In the genomic region with DNA sequence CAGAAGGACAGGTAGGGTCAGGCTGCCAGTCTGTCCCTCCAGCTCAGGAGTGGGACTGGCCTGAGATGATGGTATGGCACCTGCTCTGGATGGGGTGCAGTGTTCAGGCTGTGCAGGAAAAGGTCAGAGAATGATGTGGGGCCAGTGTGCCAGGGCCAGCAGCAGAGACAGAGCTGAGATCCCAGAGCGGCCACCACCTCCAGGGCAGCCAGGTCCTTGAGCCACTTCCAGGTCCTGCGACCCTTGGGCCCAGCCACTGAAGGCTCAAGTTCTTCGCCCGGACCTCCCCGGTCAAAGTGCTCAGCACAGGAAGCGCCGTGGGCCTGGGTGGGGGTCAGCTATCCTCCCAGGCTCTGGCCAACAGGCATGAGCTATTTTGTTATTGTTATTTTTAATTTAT, we compare ENCODE assay signal across 18 cellular contexts.
"Had no signal": no experiment of that assay in that cellular context is flagged by ENCODE, and none has a peak within 500 bp of the region (broad histone marks: within the 10 kb centered on the region; RNA-seq: fewer than 3 reads in every experiment).

No MANE protein-coding gene starts in this region.

- H3K4me3 ChIP-seq: dorsolateral prefrontal cortex, esophagus squamous epithelium, lower lobe of right lung, psoas muscle, SJSA1, tibial nerve had no signal

- H3K27me3 ChIP-seq: SJSA1, tibial nerve had no signal

- FAIRE-seq: endometrium had no signal

- ATAC-seq: lower lobe of right lung; psoas muscle; stimulated activated effector memory CD8-positive, alpha-beta T cell treated with anti-CD3 and anti-CD28 coated beads, Interleukin-12 subunit alpha, Interleukin-12 subunit beta, amount 100 ng/mL, for 72 hours had no signal

- DNase-seq: activated CD4-positive, alpha-beta T cell treated with anti-CD3 and anti-CD28 coated beads, Interleukin-2, amount 10 ng/mL, durations not matched to agents 24 days and 14 days; activated CD4-positive, CD25-positive, alpha-beta regulatory T cell; activated gamma-delta T cell treated with Interleukin-2 at 50 U/mL for 16 hours; activated naive CD8-positive, alpha-beta T cell treated with anti-CD3 and anti-CD28 coated beads for 36 hours; dorsolateral prefrontal cortex; esophagus squamous epithelium; kidney glomerular epithelial cell; lower lobe of right lung; nephron progenitor cell; psoas muscle; stimulated activated CD4-positive, alpha-beta T cell treated with anti-CD3 and anti-CD28 coated beads, Interleukin-12 subunit alpha, Interleukin-12 subunit beta, amount 100 ng/mL, for 4 hours; stimulated activated CD4-positive, alpha-beta T cell treated with anti-CD3 and anti-CD28 coated beads, Interleukin-2, amount 100 ng/mL, for 24 hours; SW 1271 had no signal

- H3K36me3 Mint-ChIP-seq: activated naive CD8-positive, alpha-beta T cell treated with anti-CD3 and anti-CD28 coated beads for 36 hours; mesothelial cell of epicardium; stimulated activated effector memory CD8-positive, alpha-beta T cell treated with anti-CD3 and anti-CD28 coated beads, Interleukin-12 subunit alpha, Interleukin-12 subunit beta, amount 100 ng/mL, for 72 hours had no signal

- H3K4me1 Mint-ChIP-seq: activated CD4-positive, alpha-beta T cell treated with anti-CD3 and anti-CD28 coated beads, Interleukin-2, amount 10 ng/mL, durations not matched to agents 24 days and 14 days; activated naive CD8-positive, alpha-beta T cell treated with anti-CD3 and anti-CD28 coated beads for 36 hours had no signal

- H3K27ac Mint-ChIP-seq: activated CD4-positive, alpha-beta T cell treated with anti-CD3 and anti-CD28 coated beads, Interleukin-2, amount 10 ng/mL, durations not matched to agents 24 days and 14 days; activated naive CD8-positive, alpha-beta T cell treated with anti-CD3 and anti-CD28 coated beads for 36 hours; mesothelial cell of epicardium; nephron progenitor cell; stimulated activated effector memory CD8-positive, alpha-beta T cell treated with anti-CD3 and anti-CD28 coated beads, Interleukin-12 subunit alpha, Interleukin-12 subunit beta, amount 100 ng/mL, for 72 hours had no signal

- H3K36me3 ChIP-seq: esophagus squamous epithelium, lower lobe of right lung, SJSA1, tibial nerve had no signal

- H3K9me3 ChIP-seq: esophagus squamous epithelium, lower lobe of right lung, psoas muscle, SJSA1, tibial nerve had no signal

- H3K9me3 Mint-ChIP-seq: activated CD4-positive, alpha-beta T cell treated with anti-CD3 and anti-CD28 coated beads, Interleukin-2, amount 10 ng/mL, durations not matched to agents 24 days and 14 days; activated naive CD8-positive, alpha-beta T cell treated with anti-CD3 and anti-CD28 coated beads for 36 hours; mesothelial cell of epicardium; nephron progenitor cell; stimulated activated effector memory CD8-positive, alpha-beta T cell treated with anti-CD3 and anti-CD28 coated beads, Interleukin-12 subunit alpha, Interleukin-12 subunit beta, amount 100 ng/mL, for 72 hours had no signal

- H3K27ac ChIP-seq: SJSA1 had no signal

- H3K4me3 Mint-ChIP-seq: activated CD4-positive, alpha-beta T cell treated with anti-CD3 and anti-CD28 coated beads, Interleukin-2, amount 10 ng/mL, durations not matched to agents 24 days and 14 days; activated naive CD8-positive, alpha-beta T cell treated with anti-CD3 and anti-CD28 coated beads for 36 hours; mesothelial cell of epicardium; nephron progenitor cell; stimulated activated effector memory CD8-positive, alpha-beta T cell treated with anti-CD3 and anti-CD28 coated beads, Interleukin-12 subunit alpha, Interleukin-12 subunit beta, amount 100 ng/mL, for 72 hours had no signal
